21 cellular contexts compared by ENCODE assay signal in genomic region chrX:110536788-110537187, GRCh38.
"Had no signal": no experiment of that assay in that cellular context is flagged by ENCODE, and none has a peak within 500 bp of the region (broad histone marks: within the 10 kb centered on the region; RNA-seq: fewer than 3 reads in every experiment).

No MANE protein-coding gene starts in this region.

- H3K4me3 ChIP-seq: adrenal gland, cardiac muscle cell, dorsolateral prefrontal cortex, hepatocyte, right atrium auricular region, tibial artery, vagina had no signal

- H2AFZ ChIP-seq: hepatocyte had no signal

- H3K4me1 Mint-ChIP-seq: activated CD4-positive, alpha-beta memory T cell treated with anti-CD3 and anti-CD28 coated beads, Interleukin-2, amount 10 ng/mL, durations not matched to agents 7 days and 5 days; nephron had no signal

- H3K79me2 ChIP-seq: hepatocyte had no signal

- H3K27ac ChIP-seq: adrenal gland, cardiac muscle cell, dorsolateral prefrontal cortex, hepatocyte, right atrium auricular region, tibial artery, vagina had no signal

- H3K27ac Mint-ChIP-seq: activated CD4-positive, alpha-beta memory T cell treated with anti-CD3 and anti-CD28 coated beads, Interleukin-2, amount 10 ng/mL, durations not matched to agents 7 days and 5 days; activated T-cell treated with anti-CD3 and anti-CD28 coated beads, Interleukin-2, amount 50 U/mL, for 24 hours; nephron; progenitor cell of endocrine pancreas; WTC11 had no signal

- H3K36me3 ChIP-seq: adrenal gland, cardiac muscle cell, right atrium auricular region, tibial artery, vagina had no signal

- H3K9me3 ChIP-seq: adrenal gland, vagina had no signal

- H3K27me3 Mint-ChIP-seq: activated CD4-positive, alpha-beta memory T cell treated with anti-CD3 and anti-CD28 coated beads, Interleukin-2, amount 10 ng/mL, durations not matched to agents 7 days and 5 days; progenitor cell of endocrine pancreas had no signal

- H3K9me3 Mint-ChIP-seq: activated CD4-positive, alpha-beta memory T cell treated with anti-CD3 and anti-CD28 coated beads, Interleukin-2, amount 10 ng/mL, durations not matched to agents 7 days and 5 days had no signal

- H3K4me1 ChIP-seq: adrenal gland, right atrium auricular region, tibial artery, vagina had no signal

- H3K4me3 Mint-ChIP-seq: activated CD4-positive, alpha-beta memory T cell treated with anti-CD3 and anti-CD28 coated beads, Interleukin-2, amount 10 ng/mL, durations not matched to agents 7 days and 5 days; activated T-cell treated with anti-CD3 and anti-CD28 coated beads, Interleukin-2, amount 50 U/mL, for 24 hours; nephron; WTC11 had no signal

- H3K27me3 ChIP-seq: cardiac muscle cell, hepatocyte, right atrium auricular region, tibial artery, vagina had no signal

- ATAC-seq: left ventricle myocardium superior, WTC11 had no signal

- DNase-seq: activated CD4-positive, alpha-beta memory T cell treated with anti-CD3 and anti-CD28 coated beads, Interleukin-2, amount 10 ng/mL, durations not matched to agents 7 days and 5 days; activated CD4-positive, alpha-beta T cell treated with anti-CD3 and anti-CD28 coated beads for 4 hours; activated naive CD4-positive, alpha-beta T cell treated with anti-CD3 and anti-CD28 coated beads, Interleukin-2, amount 50 U/mL, for 16 hours; activated T-cell treated with anti-CD3 and anti-CD28 coated beads, Interleukin-2, amount 50 U/mL, for 24 hours; adrenal gland; dorsolateral prefrontal cortex; erythroblast; left ventricle myocardium superior; mesendoderm; nucleus accumbens; stimulated activated CD4-positive, alpha-beta T cell treated with anti-CD3 and anti-CD28 coated beads, Interleukin-4, amount 100 ng/mL, for 24 hours; stimulated activated naive CD4-positive, alpha-beta T cell; T1000; tibial artery had no signal

- H3K4me2 ChIP-seq: hepatocyte had no signal
